In the genomic region with DNA sequence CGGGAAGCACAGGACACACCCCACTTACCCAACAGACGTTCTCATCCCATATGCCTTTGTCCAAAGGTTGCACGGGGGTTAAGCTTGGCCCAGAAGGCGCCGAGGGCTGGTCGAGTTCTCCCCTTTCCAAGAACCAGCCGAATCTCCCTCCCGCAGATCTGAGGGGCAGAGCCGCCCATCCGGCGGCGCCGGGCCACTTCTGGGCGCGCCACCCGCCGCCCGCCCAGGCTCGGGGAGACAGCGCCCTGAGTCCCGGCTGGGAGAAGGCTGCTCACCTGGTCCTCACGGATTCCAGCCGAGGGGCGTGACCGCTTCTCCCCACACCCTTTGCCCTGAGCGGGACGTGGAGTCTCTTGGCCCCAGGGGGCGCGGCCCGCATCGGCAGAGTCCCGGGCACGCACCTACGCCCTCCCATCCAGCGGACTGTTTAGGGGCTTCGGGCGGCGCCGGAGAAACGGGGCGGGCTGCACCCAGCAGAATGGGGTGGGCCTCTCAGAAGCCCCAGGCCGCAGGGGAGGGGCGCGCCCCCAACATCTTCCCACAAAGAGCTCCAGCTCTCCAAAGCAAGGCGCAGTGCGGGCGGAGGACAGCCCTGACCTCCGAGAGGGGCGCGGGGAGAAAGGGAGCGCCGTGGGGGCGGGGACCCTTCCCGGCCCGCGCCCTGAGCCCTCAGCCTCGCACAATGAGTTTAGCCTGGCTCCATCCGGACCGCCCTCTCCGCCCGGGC, we compare ENCODE assay signal across 1 cellular context.
TF ChIP-seq lines count a peak whose summit lies in the region.

No MANE protein-coding gene starts in this region.

TF ChIP-seq in liver, 16 proteins besides CTCF, POLR2A, EP300 and RAD21 (continued from another document):
- TF ChIP-seq, protein P1, sequence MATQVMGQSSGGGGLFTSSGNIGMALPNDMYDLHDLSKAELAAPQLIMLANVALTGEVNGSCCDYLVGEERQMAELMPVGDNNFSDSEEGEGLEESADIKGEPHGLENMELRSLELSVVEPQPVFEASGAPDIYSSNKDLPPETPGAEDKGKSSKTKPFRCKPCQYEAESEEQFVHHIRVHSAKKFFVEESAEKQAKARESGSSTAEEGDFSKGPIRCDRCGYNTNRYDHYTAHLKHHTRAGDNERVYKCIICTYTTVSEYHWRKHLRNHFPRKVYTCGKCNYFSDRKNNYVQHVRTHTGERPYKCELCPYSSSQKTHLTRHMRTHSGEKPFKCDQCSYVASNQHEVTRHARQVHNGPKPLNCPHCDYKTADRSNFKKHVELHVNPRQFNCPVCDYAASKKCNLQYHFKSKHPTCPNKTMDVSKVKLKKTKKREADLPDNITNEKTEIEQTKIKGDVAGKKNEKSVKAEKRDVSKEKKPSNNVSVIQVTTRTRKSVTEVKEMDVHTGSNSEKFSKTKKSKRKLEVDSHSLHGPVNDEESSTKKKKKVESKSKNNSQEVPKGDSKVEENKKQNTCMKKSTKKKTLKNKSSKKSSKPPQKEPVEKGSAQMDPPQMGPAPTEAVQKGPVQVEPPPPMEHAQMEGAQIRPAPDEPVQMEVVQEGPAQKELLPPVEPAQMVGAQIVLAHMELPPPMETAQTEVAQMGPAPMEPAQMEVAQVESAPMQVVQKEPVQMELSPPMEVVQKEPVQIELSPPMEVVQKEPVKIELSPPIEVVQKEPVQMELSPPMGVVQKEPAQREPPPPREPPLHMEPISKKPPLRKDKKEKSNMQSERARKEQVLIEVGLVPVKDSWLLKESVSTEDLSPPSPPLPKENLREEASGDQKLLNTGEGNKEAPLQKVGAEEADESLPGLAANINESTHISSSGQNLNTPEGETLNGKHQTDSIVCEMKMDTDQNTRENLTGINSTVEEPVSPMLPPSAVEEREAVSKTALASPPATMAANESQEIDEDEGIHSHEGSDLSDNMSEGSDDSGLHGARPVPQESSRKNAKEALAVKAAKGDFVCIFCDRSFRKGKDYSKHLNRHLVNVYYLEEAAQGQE (IDR thresholded peaks at IDR 0.05), result no peak
- TF ChIP-seq NR2F2 (IDR thresholded peaks at IDR 0.05), result no peak
- TF ChIP-seq, protein P2, sequence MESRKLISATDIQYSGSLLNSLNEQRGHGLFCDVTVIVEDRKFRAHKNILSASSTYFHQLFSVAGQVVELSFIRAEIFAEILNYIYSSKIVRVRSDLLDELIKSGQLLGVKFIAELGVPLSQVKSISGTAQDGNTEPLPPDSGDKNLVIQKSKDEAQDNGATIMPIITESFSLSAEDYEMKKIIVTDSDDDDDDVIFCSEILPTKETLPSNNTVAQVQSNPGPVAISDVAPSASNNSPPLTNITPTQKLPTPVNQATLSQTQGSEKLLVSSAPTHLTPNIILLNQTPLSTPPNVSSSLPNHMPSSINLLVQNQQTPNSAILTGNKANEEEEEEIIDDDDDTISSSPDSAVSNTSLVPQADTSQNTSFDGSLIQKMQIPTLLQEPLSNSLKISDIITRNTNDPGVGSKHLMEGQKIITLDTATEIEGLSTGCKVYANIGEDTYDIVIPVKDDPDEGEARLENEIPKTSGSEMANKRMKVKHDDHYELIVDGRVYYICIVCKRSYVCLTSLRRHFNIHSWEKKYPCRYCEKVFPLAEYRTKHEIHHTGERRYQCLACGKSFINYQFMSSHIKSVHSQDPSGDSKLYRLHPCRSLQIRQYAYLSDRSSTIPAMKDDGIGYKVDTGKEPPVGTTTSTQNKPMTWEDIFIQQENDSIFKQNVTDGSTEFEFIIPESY (IDR thresholded peaks at IDR 0.05), result no peak
- no peak for TF ChIP-seq TAF1 (conservative IDR thresholded peaks at IDR 0.05)
- no peak for TF ChIP-seq GABPA (IDR thresholded peaks at IDR 0.05 in 1 of 2, conservative IDR thresholded peaks at IDR 0.05 in 1 of 2)
- TF ChIP-seq, protein P3, sequence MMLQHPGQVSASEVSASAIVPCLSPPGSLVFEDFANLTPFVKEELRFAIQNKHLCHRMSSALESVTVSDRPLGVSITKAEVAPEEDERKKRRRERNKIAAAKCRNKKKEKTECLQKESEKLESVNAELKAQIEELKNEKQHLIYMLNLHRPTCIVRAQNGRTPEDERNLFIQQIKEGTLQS (IDR thresholded peaks at IDR 0.05), result no peak
- TF ChIP-seq FOXA2 (IDR thresholded peaks at IDR 0.05), result no peak
- no peak for TF ChIP-seq HNF4A (conservative IDR thresholded peaks at IDR 0.05)
- TF ChIP-seq SP1 (IDR thresholded peaks at IDR 0.05), result no peak
